10 cellular contexts compared by ENCODE assay signal in genomic region chr6:41502607-41503434, GRCh38. TPM values are rescaled to one million over a fixed set of nuclear protein-coding genes. Genes with fewer than 3 reads are reported as not detected.
DNase-seq lines count a peak whose midpoint lies in the region; ATAC-seq and TF ChIP-seq lines count a peak whose summit lies in the region.
"Had no signal": no experiment of that assay in that cellular context is flagged by ENCODE, and none has a peak within 500 bp of the region (broad histone marks: within the 10 kb centered on the region; RNA-seq: fewer than 3 reads in every experiment).

No MANE protein-coding gene starts in this region.

- no peaks in the 10 kb centered on the region for H3K36me3 ChIP-seq in BLaER1
- no peaks in the 10 kb centered on the region for H3K36me3 ChIP-seq in OCI-LY3 (replicated peaks; ENCODE audit: low read depth, low read length)
- no peaks in the 10 kb centered on the region for H3K36me3 ChIP-seq in osteoblast (ENCODE audit: insufficient read depth, low read length)
- H3K36me3 ChIP-seq: BE2C had no signal

- ATAC-seq in left ventricle myocardium superior = no peak
- no peak for ATAC-seq in GM19023 (IDR thresholded peaks at IDR 0.05; ENCODE audit: unreplicated experiment)

- H3K9ac ChIP-seq in BLaER1 (no peak overlapping the region), OCI-LY3 (ENCODE audit: low read length) (peak overlapping the region; percentile 72; the same call in 1 of the 2 replicates)

- intact Hi-C loops in left ventricle myocardium superior (cut with micrococcal nuclease) = no loop called here

- H3K4me1 ChIP-seq in BLaER1 (peaks cover 40% of the 10 kb centered on the region), OCI-LY3 (ENCODE audit: low read length) (peaks cover 24% of the 10 kb centered on the region), osteoblast (ENCODE audit: insufficient read depth, low read length) (peaks cover 9% of the 10 kb centered on the region)
- H3K4me1 ChIP-seq: BE2C had no signal

- H3K9me3 ChIP-seq in BLaER1 = no peaks in the 10 kb centered on the region
- no peaks in the 10 kb centered on the region for H3K9me3 ChIP-seq in OCI-LY3 (ENCODE audit: insufficient read depth, low read length)
- no peaks in the 10 kb centered on the region for H3K9me3 ChIP-seq in osteoblast (ENCODE audit: low read depth, low read length)
- H3K9me3 ChIP-seq: BE2C had no signal

- H2AFZ ChIP-seq in OCI-LY3 (ENCODE audit: low read depth, low read length) = no peak overlapping the region
- no peak overlapping the region for H2AFZ ChIP-seq in osteoblast (ENCODE audit: low read length)

- no peak overlapping the region for H3K4me3 ChIP-seq in BLaER1
- H3K4me3 ChIP-seq in OCI-LY3 (ENCODE audit: low read length) = peak overlapping the region; percentile 81
- no peak overlapping the region for H3K4me3 ChIP-seq in osteoblast (ENCODE audit: insufficient read depth, low read length)

- H3K4me2 ChIP-seq in BLaER1 = peak overlapping the region; percentile 97
- peak overlapping the region; percentile 93 for H3K4me2 ChIP-seq in OCI-LY3 (ENCODE audit: low read length)
- no peak overlapping the region for H3K4me2 ChIP-seq in osteoblast (ENCODE audit: insufficient read depth, low read length)

- no peak overlapping the region for H3K27ac ChIP-seq in BLaER1
- H3K27ac ChIP-seq in OCI-LY3 (ENCODE audit: low read length) = no peak overlapping the region
- H3K27ac ChIP-seq in osteoblast (ENCODE audit: low read depth, low read length) = no peak overlapping the region

- DNase-seq in left ventricle myocardium superior (peak; percentile 42), osteoblast (ENCODE audit: insufficient read length, low spot score, missing footprints) (peak; percentile 80), GDM1 (lab: John Stamatoyannopoulos, UW) (no peak), midbrain (lab: John Stamatoyannopoulos, UW) (no peak), middle frontal gyrus (ENCODE audit: extremely low spot score, low spot score) (no peak)
- DNase-seq: BE2C, MM.1S had no signal

- H4K20me1 ChIP-seq in BLaER1 = peaks cover 15% of the 10 kb centered on the region; the same call in 1 of the 2 replicates
- H4K20me1 ChIP-seq in OCI-LY3 (ENCODE audit: insufficient read depth, low read length) = no peaks in the 10 kb centered on the region
- H4K20me1 ChIP-seq in osteoblast (ENCODE audit: insufficient read depth, low read length) = no peaks in the 10 kb centered on the region

- TF ChIP-seq CTCF in OCI-LY3 (IDR thresholded peaks at IDR 0.05; ENCODE audit: low read depth, low read length) (no peak), osteoblast (IDR thresholded peaks at IDR 0.05; ENCODE audit: extremely low read depth, low read depth, low read length) (no peak)

- H3K79me2 ChIP-seq in OCI-LY3 (ENCODE audit: low read length) (no peaks in the 10 kb centered on the region), osteoblast (ENCODE audit: insufficient read depth, low read length) (no peaks in the 10 kb centered on the region)

- H3K27me3 ChIP-seq in BLaER1 (peaks cover 42% of the 10 kb centered on the region), OCI-LY3 (ENCODE audit: low read depth, low read length) (peaks cover 29% of the 10 kb centered on the region), osteoblast (ENCODE audit: insufficient read depth, low read length) (peaks cover 25% of the 10 kb centered on the region)

RNA-seq across cellular contexts. Expression of gene FOXP4, which starts 43.4 kb away (rescaled TPM):
- total RNA-seq in left ventricle myocardium superior (16.8 TPM), osteoblast (2.9 and 3.3 TPM in 2 replicates)

Comparison
In these comparisons a context has a peak if more than half of its experiments do, and no peak if none do; other contexts are left out.
1. DNase-seq: peak in left ventricle myocardium superior (single experiment) and osteoblast (single experiment); none in GDM1 (single experiment), midbrain (single experiment) and middle frontal gyrus (single experiment).